Comparison of ENCODE assay signal across 7 cellular contexts in the genomic region with DNA sequence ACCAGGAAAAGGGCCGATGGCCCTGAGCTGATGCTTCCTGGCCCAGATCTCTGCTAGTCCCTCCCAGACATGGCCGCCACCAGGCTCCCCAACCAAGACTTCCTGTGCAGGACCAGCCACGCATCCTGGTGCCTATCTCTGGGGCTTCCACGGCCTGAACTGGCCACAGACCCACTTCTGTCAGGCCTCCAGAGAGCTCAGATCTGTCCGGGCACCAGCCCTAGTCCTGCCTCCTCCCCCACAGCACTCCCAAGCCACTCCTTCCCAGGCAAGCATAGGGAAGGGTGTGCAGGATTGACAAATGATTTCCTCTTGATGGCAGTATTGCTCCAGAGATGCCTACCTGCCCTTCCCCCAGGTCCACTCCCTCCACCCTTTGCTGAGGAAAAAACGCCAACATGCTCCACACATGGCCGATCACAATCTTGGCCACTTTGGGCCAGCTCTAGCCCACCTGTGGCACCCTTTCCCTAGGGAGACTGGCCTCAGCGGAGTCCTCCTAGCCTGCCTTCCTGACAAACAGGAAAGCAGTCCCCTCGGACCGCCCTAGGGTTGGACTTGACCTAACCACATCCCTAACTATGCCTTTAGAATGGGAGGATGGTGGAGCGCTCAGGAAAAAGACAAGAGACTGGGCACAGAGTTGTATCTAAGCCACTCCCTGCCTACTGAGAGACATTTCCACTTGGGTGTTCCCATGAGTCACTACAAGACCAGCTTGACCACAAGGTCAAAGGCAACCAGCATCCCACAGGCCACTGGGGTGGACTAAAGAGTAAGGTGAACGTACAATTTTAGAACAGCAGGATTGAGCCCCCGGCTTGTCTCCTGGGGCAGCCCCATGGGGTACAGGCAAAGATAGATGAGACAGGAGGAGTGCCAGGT.
A peak's percentile ranks its signal among the peaks of the same experiment; 100 is the strongest.
DNase-seq lines count a peak whose midpoint lies in the region; ATAC-seq lines count a peak whose summit lies in the region.

No MANE protein-coding gene starts in this region.

- H3K36me3 Mint-ChIP-seq in effector memory CD8-positive, alpha-beta T cell (ENCODE audit: insufficient read depth), result no peaks in the 10 kb centered on the region

- H3K27ac ChIP-seq in aorta (ENCODE audit: low read depth in 1 of 2, low read length in 2 of 2), result no peak overlapping the region

- H3K9me3 ChIP-seq in aorta (ENCODE audit: control insufficient read depth, low read length), result peaks cover 10% of the 10 kb centered on the region

- H3K27ac Mint-ChIP-seq in effector memory CD8-positive, alpha-beta T cell, result no peak overlapping the region

- H3K36me3 ChIP-seq in aorta (ENCODE audit: control insufficient read depth in 1 of 2, insufficient read depth in 2 of 2, low read length in 1 of 2), result no peaks in the 10 kb centered on the region

- H3K4me1 Mint-ChIP-seq in effector memory CD8-positive, alpha-beta T cell (ENCODE audit: low read depth in 2 of 2), result no peaks in the 10 kb centered on the region

- intact Hi-C loops in left colon (cut with DNase I, micrococcal nuclease), result no loop called here
- intact Hi-C loops in aorta (cut with DNase I), result no loop called here

- H3K4me3 Mint-ChIP-seq in effector memory CD8-positive, alpha-beta T cell, result no peak overlapping the region

- no peaks in the 10 kb centered on the region for H3K27me3 ChIP-seq in aorta (ENCODE audit: control insufficient read depth in 1 of 2, insufficient read depth in 2 of 2, low read length in 1 of 2)

- H3K27me3 Mint-ChIP-seq in effector memory CD8-positive, alpha-beta T cell, result no peaks in the 10 kb centered on the region

- no peak overlapping the region for H3K4me3 ChIP-seq in aorta (ENCODE audit: low read length in 2 of 2)

- H3K9me3 Mint-ChIP-seq in effector memory CD8-positive, alpha-beta T cell, result peaks cover 6 to 9% of the 10 kb centered on the region in 2 donors

- DNase-seq in NCI-H1694 (lab: John Stamatoyannopoulos, UW), result peak; percentile 47
- DNase-seq in astrocyte of the hippocampus (ENCODE audit: low read depth, low spot score), result peak; percentile 70
- peak; percentile 57 to 75 for DNase-seq in left colon
- peak; percentile 63 to 79 for DNase-seq in aorta
- no peak for DNase-seq in effector memory CD8-positive, alpha-beta T cell

- 30 to 71% methylated on average over 13 of the region's 13 CpGs for WGBS in aorta, 2 donors

- no peaks in the 10 kb centered on the region for H3K4me1 ChIP-seq in aorta (ENCODE audit: control insufficient read depth in 1 of 2, insufficient read depth in 2 of 2, low read length in 2 of 2)

- peak; percentile 70 for ATAC-seq in GM18511 (IDR thresholded peaks at IDR 0.05; ENCODE audit: unreplicated experiment)
- ATAC-seq in HG02610 (IDR thresholded peaks at IDR 0.05; ENCODE audit: unreplicated experiment), result peak; percentile 54
- peak; percentile 88 for ATAC-seq in left colon
- peak; percentile 88 for ATAC-seq in aorta (ENCODE audit: low FRiP score)
- no peak for ATAC-seq in effector memory CD8-positive, alpha-beta T cell (replicated peaks)

Comparison
In these comparisons a context has a peak if more than half of its experiments do, and no peak if none do; other contexts are left out.
1. DNase-seq: peak in NCI-H1694 (single experiment), astrocyte of the hippocampus (single experiment), left colon (2 of 2) and aorta (2 of 2); none in effector memory CD8-positive, alpha-beta T cell (0 of 3).